In genomic region chr14:76430475-76430980, GRCh38 we compare ENCODE assay signal across 33 cellular contexts. TPM values are rescaled to one million over a fixed set of nuclear protein-coding genes. Genes with fewer than 3 reads are reported as not detected.
"Had no signal": no experiment of that assay in that cellular context is flagged by ENCODE, and none has a peak within 500 bp of the region (broad histone marks: within the 10 kb centered on the region; RNA-seq: fewer than 3 reads in every experiment).

No MANE protein-coding gene starts in this region.

- DNase-seq: activated B cell treated with CpG ODN at 0.5 μM for 24 hours; activated CD4-positive, alpha-beta T cell treated with anti-CD3 and anti-CD28 coated beads for 48 hours; activated CD4-positive, alpha-beta T cell treated with anti-CD3 and anti-CD28 coated beads, Interleukin-2, amount 50 U/mL, for 1 hour; activated CD4-positive, alpha-beta T cell treated with anti-CD3 and anti-CD28 coated beads, Interleukin-2, amount 50 U/mL, for 48 hours; activated CD8-positive, alpha-beta memory T cell treated with anti-CD3 and anti-CD28 coated beads for 24 hours; activated CD8-positive, alpha-beta T cell treated with anti-CD3 and anti-CD28 coated beads for 36 hours; activated effector memory CD4-positive, alpha-beta T cell treated with Interleukin-2 at 50 U/mL for 16 hours; activated gamma-delta T cell treated with Interleukin-2 at 50 U/mL for 16 hours; activated naive CD4-positive, alpha-beta T cell treated with anti-CD3 and anti-CD28 coated beads, Interleukin-2, amount 50 U/mL, for 16 hours; activated naive CD4-positive, alpha-beta T cell treated with Interleukin-2 at 50 U/mL for 16 hours; activated T-cell treated with anti-CD3 and anti-CD28 coated beads, Interleukin-2, amount 50 U/mL, for 4 hours; adrenal gland; amygdala; aorta; body of pancreas; caudate nucleus; cerebellar nuclear complex; colonic mucosa; effector CD8-positive, alpha-beta T cell; esophagus squamous epithelium; foreskin melanocyte; heart right ventricle; T-helper 17 cell; T1000; WERI-Rb-1 had no signal

- H3K36me3 ChIP-seq: adrenal gland, colonic mucosa, esophagus squamous epithelium, gastroesophageal sphincter, heart right ventricle, WERI-Rb-1 had no signal

- H3K4me3 ChIP-seq: adrenal gland, body of pancreas, colonic mucosa, esophagus squamous epithelium, gastroesophageal sphincter, heart right ventricle had no signal

- H3K4me1 ChIP-seq: adrenal gland, body of pancreas, colonic mucosa, esophagus squamous epithelium, gastroesophageal sphincter, heart right ventricle had no signal

- H3K27ac ChIP-seq: adrenal gland, body of pancreas, colonic mucosa, epithelial cell of prostate, esophagus squamous epithelium, gastroesophageal sphincter, heart right ventricle, WERI-Rb-1 had no signal

- H3K27me3 ChIP-seq: adrenal gland, body of pancreas, colonic mucosa, heart right ventricle had no signal

- FAIRE-seq: endometrium, endothelial cell of umbilical vein had no signal

- H3K9me3 ChIP-seq: adrenal gland, body of pancreas, colonic mucosa, esophagus squamous epithelium, gastroesophageal sphincter had no signal

RNA-seq across cellular contexts. Expression of gene ESRRB, which starts 54.6 kb away (rescaled TPM):
- total RNA-seq: body of pancreas, dermis microvascular lymphatic vessel endothelial cell, endothelial cell of umbilical vein, esophagus squamous epithelium, fibroblast of lung, fibroblast of villous mesenchyme, glomerular endothelial cell had no signal
- polyA plus RNA-seq: endothelial cell of umbilical vein, fibroblast of lung had no signal
